In genomic region chr12:25186788-25187397, GRCh38 we compare ENCODE assay signal across 8 cellular contexts. TPM values are rescaled to one million over a fixed set of nuclear protein-coding genes. Genes with fewer than 3 reads are reported as not detected.
DNase-seq lines count a peak whose midpoint lies in the region; ATAC-seq and TF ChIP-seq lines count a peak whose summit lies in the region.
"Had no signal": no experiment of that assay in that cellular context is flagged by ENCODE, and none has a peak within 500 bp of the region (broad histone marks: within the 10 kb centered on the region; RNA-seq: fewer than 3 reads in every experiment).

No MANE protein-coding gene starts in this region.

- no peaks in the 10 kb centered on the region for H3F3A ChIP-seq in smooth muscle cell (ENCODE audit: low read depth)

- DNase-seq in SJSA1 (ENCODE audit: low read depth in 1 of 2, low spot score in 2 of 2) (peak in 1 of 2 experiments; percentile 34), natural killer cell (no peak), KG1 (lab: John Stamatoyannopoulos, UW) (no peak), MV-4-11 (lab: John Stamatoyannopoulos, UW) (no peak), smooth muscle cell (lab: John Stamatoyannopoulos, UW; ENCODE audit: unreplicated experiment) (no peak)
- DNase-seq: erythroblast had no signal

- no peaks in the 10 kb centered on the region for H3K79me2 ChIP-seq in smooth muscle cell (ENCODE audit: low read depth)

- ATAC-seq in GM19035 (IDR thresholded peaks at IDR 0.05; ENCODE audit: unreplicated experiment) (peak; percentile 86), HG02759 (IDR thresholded peaks at IDR 0.05; ENCODE audit: unreplicated experiment) (peak; percentile 84), natural killer cell (peak; percentile 60 to 80 (median 78))

- H3K9me3 ChIP-seq in SJSA1 (replicated peaks) (no peaks in the 10 kb centered on the region), smooth muscle cell (replicated peaks; ENCODE audit: low read depth) (no peaks in the 10 kb centered on the region)

- no peaks in the 10 kb centered on the region for H4K20me1 ChIP-seq in smooth muscle cell (ENCODE audit: low read depth)

- H3K27ac ChIP-seq in SJSA1 (peak overlapping the region; percentile 91), smooth muscle cell (ENCODE audit: low read depth) (no peak overlapping the region)

- intact Hi-C loops in natural killer cell (cut with micrococcal nuclease): no loop called here

- H3K4me1 ChIP-seq in SJSA1 (replicated peaks): peaks cover 31% of the 10 kb centered on the region
- no peaks in the 10 kb centered on the region for H3K4me1 ChIP-seq in smooth muscle cell (ENCODE audit: low read depth)

- H3K4me3 ChIP-seq in SJSA1 (no peak overlapping the region), smooth muscle cell (no peak overlapping the region)

- no peaks in the 10 kb centered on the region for H3K36me3 ChIP-seq in SJSA1
- no peaks in the 10 kb centered on the region for H3K36me3 ChIP-seq in smooth muscle cell (ENCODE audit: low read depth)

- no peak overlapping the region for H3K9ac ChIP-seq in smooth muscle cell (ENCODE audit: low read depth)

- H3K27ac Mint-ChIP-seq in natural killer cell: peak overlapping the region in 1 of 2 donors; percentile 31

- H3K4me1 Mint-ChIP-seq in natural killer cell: peaks cover 11 to 13% of the 10 kb centered on the region in 2 donors

- no peak overlapping the region for H2AFZ ChIP-seq in smooth muscle cell (ENCODE audit: low read depth)

- H3K36me3 Mint-ChIP-seq in natural killer cell: no peaks in the 10 kb centered on the region

- no peaks in the 10 kb centered on the region for H3K27me3 Mint-ChIP-seq in natural killer cell (ENCODE audit: low read depth in 2 of 2)

- 47% methylated on average over 3 of the region's 3 CpGs for WGBS in smooth muscle cell (ENCODE audit: low lambda C conversion rate)

- H3K27me3 ChIP-seq in SJSA1 (replicated peaks) (no peaks in the 10 kb centered on the region), smooth muscle cell (ENCODE audit: low read depth) (no peaks in the 10 kb centered on the region)

- H3K9me3 Mint-ChIP-seq in natural killer cell: no peaks in the 10 kb centered on the region

- TF ChIP-seq CTCF in natural killer cell (IDR thresholded peaks at IDR 0.05) (no peak), smooth muscle cell (IDR thresholded peaks at IDR 0.05; ENCODE audit: borderline replicate concordance, insufficient read depth, poor library complexity, severe bottlenecking) (no peak)

- no peak overlapping the region for H3K4me2 ChIP-seq in smooth muscle cell

- H3K4me3 Mint-ChIP-seq in natural killer cell: peak overlapping the region; percentile 64

RNA-seq across cellular contexts. Expression of gene DNAI7, which starts 8.1 kb away (rescaled TPM):
- total RNA-seq in SJSA1 (2014; rRNA removed; shearing (Covaris generic)): 0.88 and 1.2 TPM in 2 replicates
- total RNA-seq in natural killer cell: under 1 TPM; 0.15 to 0.59 (median 0.48) TPM
- not detected in 2 replicates for total RNA-seq in smooth muscle cell
- polyA plus RNA-seq in smooth muscle cell: not detected in 2 replicates

RNA-seq across cellular contexts. Expression of gene ETFRF1, which starts 8.1 kb away (rescaled TPM):
- total RNA-seq in SJSA1 (2014; rRNA removed; shearing (Covaris generic)): 33.2 and 45.8 TPM in 2 replicates
- total RNA-seq in natural killer cell: 10 to 100 TPM; 17.5 to 42.8 (median 26.1) TPM
- total RNA-seq in smooth muscle cell: 18.6 and 20.4 TPM in 2 replicates
- 11.2 and 14.9 TPM in 2 replicates for polyA plus RNA-seq in smooth muscle cell
